ENCODE assay signal across 1 cellular context in genomic region chr1:91441980-91442379, GRCh38. TPM values are rescaled to one million over a fixed set of nuclear protein-coding genes. Genes with fewer than 3 reads are reported as not detected.
"Had no signal": no experiment of that assay in that cellular context is flagged by ENCODE, and none has a peak within 500 bp of the region (broad histone marks: within the 10 kb centered on the region; RNA-seq: fewer than 3 reads in every experiment).

No MANE protein-coding gene starts in this region.

RNA-seq across cellular contexts. Expression of gene HFM1, which starts 37.3 kb away (rescaled TPM):
- total RNA-seq: GM12878 had no signal
